23 cellular contexts compared by ENCODE assay signal in the genomic region with DNA sequence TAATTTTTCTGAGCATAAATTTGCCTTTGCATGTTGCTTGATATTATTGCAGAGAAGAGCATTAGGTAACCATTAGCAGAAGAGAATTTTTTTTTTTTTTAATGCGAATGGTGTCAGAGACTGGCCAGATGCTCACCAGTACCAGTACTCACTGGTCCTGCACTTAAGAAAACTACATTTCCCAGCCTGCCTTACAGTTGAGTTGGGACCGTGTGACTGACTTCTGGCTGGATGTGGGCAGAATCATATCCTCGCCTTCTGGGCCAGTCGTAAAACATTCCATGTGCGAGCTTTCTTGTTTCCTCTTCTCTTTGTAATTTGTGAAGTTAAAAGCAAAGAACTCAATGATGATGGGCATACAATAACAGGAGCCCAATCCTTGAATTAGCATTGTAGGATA.
"Had no signal": no experiment of that assay in that cellular context is flagged by ENCODE, and none has a peak within 500 bp of the region (broad histone marks: within the 10 kb centered on the region; RNA-seq: fewer than 3 reads in every experiment).

No MANE protein-coding gene starts in this region.

- H3K4me3 Mint-ChIP-seq: effector memory CD8-positive, alpha-beta T cell; endodermal cell; immature natural killer cell; mesothelial cell of epicardium; naive B cell had no signal

- ATAC-seq: effector memory CD8-positive, alpha-beta T cell; esophagus mucosa; foreskin keratinocyte; gastrocnemius medialis; left cardiac atrium; left lung; left ventricle myocardium superior; lower lobe of right lung; mucosa of descending colon had no signal

- H3K4me1 Mint-ChIP-seq: immature natural killer cell, naive B cell had no signal

- H3K4me1 ChIP-seq: esophagus squamous epithelium, foreskin keratinocyte, lower lobe of right lung had no signal

- H3K9me3 ChIP-seq: esophagus squamous epithelium, gastrocnemius medialis, left lung, lower lobe of right lung, mucosa of descending colon had no signal

- H3K36me3 ChIP-seq: esophagus squamous epithelium, gastrocnemius medialis, left lung, lower lobe of right lung had no signal

- H3K4me2 ChIP-seq: hepatocyte had no signal

- H2AFZ ChIP-seq: hepatocyte had no signal

- H3K27me3 ChIP-seq: esophagus squamous epithelium, foreskin keratinocyte, gastrocnemius medialis, hepatocyte, left lung had no signal

- H3K4me3 ChIP-seq: coronary artery, esophagus squamous epithelium, gastrocnemius medialis, hepatocyte, left lung, lower lobe of right lung, mucosa of descending colon had no signal

- H3K27ac Mint-ChIP-seq: effector memory CD8-positive, alpha-beta T cell; endodermal cell; immature natural killer cell; mesothelial cell of epicardium; naive B cell had no signal

- H3K79me2 ChIP-seq: hepatocyte had no signal

- H3K9me3 Mint-ChIP-seq: mesothelial cell of epicardium had no signal

- H3K27me3 Mint-ChIP-seq: effector memory CD8-positive, alpha-beta T cell; naive B cell had no signal

- DNase-seq: effector CD8-positive, alpha-beta T cell; effector memory CD8-positive, alpha-beta T cell; endodermal cell; erythroblast; esophagus squamous epithelium; foreskin keratinocyte; gastrocnemius medialis; glutamatergic neuron; head of caudate nucleus; hypothalamus; immature natural killer cell; left cardiac atrium; left lung; left ventricle myocardium superior; lower lobe of right lung; mesenchymal stem cell; mucosa of descending colon; naive B cell had no signal

- H3K27ac ChIP-seq: coronary artery, epithelial cell of prostate, esophagus squamous epithelium, foreskin keratinocyte, gastrocnemius medialis, hepatocyte, left lung, lower lobe of right lung had no signal

- H3K36me3 Mint-ChIP-seq: immature natural killer cell, mesothelial cell of epicardium, naive B cell had no signal
